ENCODE assay signal across 9 cellular contexts in the genomic region with DNA sequence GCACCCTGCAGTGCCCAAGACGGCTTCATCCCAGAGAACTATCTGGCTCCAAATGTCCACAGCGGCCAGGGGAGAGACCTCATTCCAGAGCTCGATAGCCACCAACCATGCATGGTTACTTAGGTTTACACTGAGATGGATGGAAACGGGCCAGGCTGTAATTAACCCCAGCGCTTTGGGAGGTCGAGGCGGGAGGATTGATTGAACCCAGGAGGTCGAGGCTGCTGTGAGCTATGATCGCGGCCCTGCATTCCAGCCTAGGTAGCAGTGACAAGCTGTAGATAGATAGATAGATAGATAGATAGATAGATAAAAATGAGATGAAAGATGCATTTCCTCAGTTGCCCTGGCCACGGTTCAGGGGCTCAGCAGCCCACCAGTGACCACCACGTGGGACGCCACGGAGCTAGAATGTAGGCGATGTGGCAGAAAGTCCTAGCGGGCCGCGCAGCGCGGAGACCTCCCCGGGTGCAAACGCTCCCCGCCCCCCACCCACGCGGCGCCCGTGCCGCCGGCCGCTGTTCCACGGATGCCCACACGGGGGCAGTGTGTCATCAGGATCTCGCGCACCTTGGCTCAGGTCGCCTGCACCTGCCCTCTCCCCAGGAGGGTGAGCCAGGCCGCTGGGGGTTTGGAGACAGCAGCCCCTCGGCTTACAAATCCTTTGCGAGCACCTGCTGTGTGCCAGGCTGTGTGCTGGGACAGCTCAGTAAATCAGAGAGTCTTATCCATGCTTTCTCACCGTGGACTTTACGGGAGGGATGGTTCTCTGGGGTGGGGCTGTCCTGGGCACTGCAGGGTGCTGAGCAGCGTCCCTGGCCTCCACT. TPM values are rescaled to one million over a fixed set of nuclear protein-coding genes. Genes with fewer than 3 reads are reported as not detected.
DNase-seq lines count a peak whose midpoint lies in the region; TF ChIP-seq lines count a peak whose summit lies in the region.
"Had no signal": no experiment of that assay in that cellular context is flagged by ENCODE, and none has a peak within 500 bp of the region (broad histone marks: within the 10 kb centered on the region; RNA-seq: fewer than 3 reads in every experiment).

No MANE protein-coding gene starts in this region.

- POLR2A ChIA-PET in CD4-positive, alpha-beta memory T cell (lab: Charles Lee; ENCODE audit: partially characterized antibody), result interaction anchor here (1.3 to 2.1 kb wide), 4 partner anchors 9 to 49 kb away, joined by 3 to 10 read pairs (median 6); partner anchors contain the start of gene TLE5

- no peaks in the 10 kb centered on the region for H3K36me3 ChIP-seq in CD4-positive, alpha-beta memory T cell (ENCODE audit: insufficient read depth, low read length)
- H3K36me3 ChIP-seq in HUES48 (ENCODE audit: control insufficient read depth, insufficient read depth, low read length), result no peaks in the 10 kb centered on the region

- H3K36me3 Mint-ChIP-seq in CD4-positive, alpha-beta memory T cell, result no peaks in the 10 kb centered on the region

- H3K27me3 Mint-ChIP-seq in CD4-positive, alpha-beta memory T cell, result no peaks in the 10 kb centered on the region

- no peaks in the 10 kb centered on the region for H3K9me3 Mint-ChIP-seq in CD4-positive, alpha-beta memory T cell

- H3K9ac ChIP-seq in HUES48 (ENCODE audit: low read depth, low read length), result no peak overlapping the region

- H3K4me1 Mint-ChIP-seq in CD4-positive, alpha-beta memory T cell, result peaks cover 0 to 10% (median 3%) of the 10 kb centered on the region in 4 donors

- H3K4me3 Mint-ChIP-seq in CD4-positive, alpha-beta memory T cell, result peak overlapping the region in 2 of 8 donors; percentile 41 to 58

- H3K27ac Mint-ChIP-seq in CD4-positive, alpha-beta memory T cell, result peak overlapping the region in 2 of 7 donors; percentile 43 to 68

- H3K4me3 ChIP-seq in CD4-positive, alpha-beta memory T cell (ENCODE audit: low read length in 2 of 2), result no peak overlapping the region
- peak overlapping the region; percentile 29; the same call in 1 of the 2 replicates for H3K4me3 ChIP-seq in HUES48 (ENCODE audit: low read depth, low read length)
- H3K4me3 ChIP-seq in astrocyte of the cerebellum (ENCODE audit: low read depth, low read length), result peak overlapping the region; percentile 4

- H3K4me1 ChIP-seq in CD4-positive, alpha-beta memory T cell (ENCODE audit: insufficient read depth, low read length), result peaks cover 7% of the 10 kb centered on the region
- no peaks in the 10 kb centered on the region for H3K4me1 ChIP-seq in HUES48 (ENCODE audit: control insufficient read depth, insufficient read depth, low read length)

- peak; percentile 65 to 76 (median 66) for DNase-seq in CD4-positive, alpha-beta memory T cell
- DNase-seq in T-helper 1 cell (peak; percentile 51 to 72 (median 65)), astrocyte of the cerebellum (ENCODE audit: low read depth) (no peak), islet precursor cell (peak; percentile 71), mesenteric fat pad (ENCODE audit: low spot score) (no peak), GOT3 (lab: John Stamatoyannopoulos, UW) (no peak)
- peak; percentile 82 for DNase-seq in stimulated activated CD4-positive, alpha-beta T cell treated with anti-CD3 and anti-CD28 coated beads, Interleukin-4, amount 100 ng/mL, for 1 hour

- no peaks in the 10 kb centered on the region for H3K27me3 ChIP-seq in CD4-positive, alpha-beta memory T cell (ENCODE audit: insufficient read depth, low read length)
- no peaks in the 10 kb centered on the region for H3K27me3 ChIP-seq in HUES48 (ENCODE audit: control insufficient read depth, insufficient read depth, low read length)

- in situ Hi-C loops in astrocyte of the cerebellum (cut with HindIII; ENCODE audit: low sequenced_read_pairs), result no loop called here

- intact Hi-C loops in CD4-positive, alpha-beta memory T cell (cut with micrococcal nuclease), result loop anchor here (1.0 kb wide), 4 partner anchors 28 to 114 kb away; no protein-coding TSS in a partner anchor

- no peak overlapping the region for H3K27ac ChIP-seq in CD4-positive, alpha-beta memory T cell (ENCODE audit: low read depth, low read length)
- H3K27ac ChIP-seq in HUES48 (ENCODE audit: low read depth, low read length), result no peak overlapping the region

- no peaks in the 10 kb centered on the region for H3K9me3 ChIP-seq in CD4-positive, alpha-beta memory T cell (ENCODE audit: control insufficient read depth in 1 of 2, low read length in 2 of 2)
- no peaks in the 10 kb centered on the region for H3K9me3 ChIP-seq in HUES48 (ENCODE audit: control insufficient read depth, insufficient read depth, low read length)

- CTCF ChIA-PET in CD4-positive, alpha-beta memory T cell (lab: Charles Lee; ENCODE audit: partially characterized antibody), result interaction anchor here (0.8 to 4.7 kb wide), 35 partner anchors 8 to 132 kb away, joined by 3 to 111 read pairs (median 5); no protein-coding TSS in a partner anchor

- TF ChIP-seq CTCF in astrocyte of the cerebellum (IDR thresholded peaks at IDR 0.05; ENCODE audit: low read depth, low read length, missing control alignments), result peak; percentile 89

RNA-seq across cellular contexts. Expression of gene TLE5, which starts 13.5 kb away (rescaled TPM):
- 100 to 1,000 TPM; 876 to 900 TPM for total RNA-seq in CD4-positive, alpha-beta memory T cell
- polyA plus RNA-seq in CD4-positive, alpha-beta memory T cell, result 100 to 1,000 TPM; 572 to 943 TPM
- 367 TPM for total RNA-seq in mesenteric fat pad

RNA-seq across cellular contexts. Expression of gene GNA11, which starts 18.3 kb away (rescaled TPM):
- 1 to 10 TPM; 3.5 to 3.9 TPM for total RNA-seq in CD4-positive, alpha-beta memory T cell
- polyA plus RNA-seq in CD4-positive, alpha-beta memory T cell, result under 1 TPM; 0.09 to 0.39 TPM
- total RNA-seq in mesenteric fat pad, result 54.3 TPM

RNA-seq across cellular contexts. Expression of gene TLE2, which starts 46.7 kb away (rescaled TPM):
- 10 to 100 TPM; 20.9 to 23.1 TPM for total RNA-seq in CD4-positive, alpha-beta memory T cell
- 1 to 10 TPM; 5.5 to 7.0 TPM for polyA plus RNA-seq in CD4-positive, alpha-beta memory T cell
- 35.6 TPM for total RNA-seq in mesenteric fat pad
- total RNA-seq: HT1080 had no signal

Comparison
In these comparisons a context has a peak if more than half of its experiments do, and no peak if none do; other contexts are left out.
1. DNase-seq: peak in CD4-positive, alpha-beta memory T cell (5 of 5), T-helper 1 cell (5 of 5), islet precursor cell (single experiment) and stimulated activated CD4-positive, alpha-beta T cell treated with anti-CD3 and anti-CD28 coated beads, Interleukin-4, amount 100 ng/mL, for 1 hour (single experiment); none in astrocyte of the cerebellum (single experiment), mesenteric fat pad (single experiment) and GOT3 (single experiment).
2. H3K4me3 ChIP-seq: peak in HUES48 (single experiment) and astrocyte of the cerebellum (single experiment); none in CD4-positive, alpha-beta memory T cell (0 of 2).
3. RNA of gene GNA11, which starts 18.3 kb away (total RNA-seq): 54.3 TPM in mesenteric fat pad (single experiment); 3.5 to 3.9 TPM in CD4-positive, alpha-beta memory T cell; every median in the first group is over 10 times any median in the second.